Comparison of ENCODE assay signal across 18 cellular contexts in genomic region chr9:98241357-98242104, GRCh38. TPM values are rescaled to one million over a fixed set of nuclear protein-coding genes. Genes with fewer than 3 reads are reported as not detected.
DNase-seq lines count a peak whose midpoint lies in the region; ATAC-seq, FAIRE-seq and TF ChIP-seq lines count a peak whose summit lies in the region.
"Had no signal": no experiment of that assay in that cellular context is flagged by ENCODE, and none has a peak within 500 bp of the region (broad histone marks: within the 10 kb centered on the region; RNA-seq: fewer than 3 reads in every experiment).

No MANE protein-coding gene starts in this region.

- intact Hi-C loops in dendritic cell treated with granulocyte-macrophage colony-stimulating factor and Interleukin-4, amounts not matched to agents 40 ng/mL and 50 ng/mL, for 4 days (cut with micrococcal nuclease), result no loop called here
- intact Hi-C loops in Right ventricle myocardium inferior (cut with DNase I), result no loop called here
- intact Hi-C loops in Right ventricle myocardium superior (cut with DNase I), result no loop called here

- peaks cover 54% of the 10 kb centered on the region for H3K4me1 Mint-ChIP-seq in dendritic cell treated with granulocyte-macrophage colony-stimulating factor and Interleukin-4, amounts not matched to agents 40 ng/mL and 50 ng/mL, for 4 days (ENCODE audit: low read depth)

- peaks cover 71 to 82% of the 10 kb centered on the region in 2 experiments for H3K4me1 ChIP-seq in neutrophil (ENCODE audit: control insufficient read depth in 1 of 2, insufficient read depth in 1 of 2, low read depth in 1 of 2, low read length in 1 of 2)
- H3K4me1 ChIP-seq: BLaER1 had no signal

- H3K4me3 Mint-ChIP-seq in dendritic cell treated with granulocyte-macrophage colony-stimulating factor and Interleukin-4, amounts not matched to agents 40 ng/mL and 50 ng/mL, for 4 days, result peak overlapping the region; percentile 32
- H3K4me3 Mint-ChIP-seq: activated CD4-positive, alpha-beta T cell treated with anti-CD3 and anti-CD28 coated beads, Interleukin-2, amount 10 ng/mL, durations not matched to agents 24 days and 14 days had no signal

- no peak for TF ChIP-seq POLR2A in GM12892 (IDR thresholded peaks at IDR 0.05; ENCODE audit: low read depth, low read length)

- no peak for FAIRE-seq in GM12892 (lab: Jason Lieb, UNC)

- ATAC-seq in Right ventricle myocardium inferior, result no peak
- ATAC-seq in GM18861 (IDR thresholded peaks at IDR 0.05; ENCODE audit: unreplicated experiment), result no peak
- no peak for ATAC-seq in Right ventricle myocardium superior (ENCODE audit: poor library complexity)

- H3K27me3 ChIP-seq in neutrophil, result no peaks in the 10 kb centered on the region
- H3K27me3 ChIP-seq: BLaER1, tibial artery had no signal

- no peaks in the 10 kb centered on the region for H3K9me3 ChIP-seq in neutrophil
- H3K9me3 ChIP-seq: BLaER1, tibial artery had no signal

- peak overlapping the region; percentile 85 for H3K27ac ChIP-seq in neutrophil
- H3K27ac ChIP-seq: BLaER1, epithelial cell of prostate, tibial artery had no signal

- H3K36me3 ChIP-seq in neutrophil, result peaks cover 9% of the 10 kb centered on the region
- H3K36me3 ChIP-seq: BLaER1 had no signal

- no peaks in the 10 kb centered on the region for H3K27me3 Mint-ChIP-seq in dendritic cell treated with granulocyte-macrophage colony-stimulating factor and Interleukin-4, amounts not matched to agents 40 ng/mL and 50 ng/mL, for 4 days
- H3K27me3 Mint-ChIP-seq: activated CD4-positive, alpha-beta T cell treated with anti-CD3 and anti-CD28 coated beads, Interleukin-2, amount 10 ng/mL, durations not matched to agents 24 days and 14 days had no signal

- peak overlapping the region; percentile 83 for H3K27ac Mint-ChIP-seq in dendritic cell treated with granulocyte-macrophage colony-stimulating factor and Interleukin-4, amounts not matched to agents 40 ng/mL and 50 ng/mL, for 4 days
- H3K27ac Mint-ChIP-seq: activated CD4-positive, alpha-beta T cell treated with anti-CD3 and anti-CD28 coated beads, Interleukin-2, amount 10 ng/mL, durations not matched to agents 24 days and 14 days had no signal

- no peak for TF ChIP-seq CTCF in neutrophil (IDR thresholded peaks at IDR 0.05)

- peaks cover 66% of the 10 kb centered on the region for H3K36me3 Mint-ChIP-seq in dendritic cell treated with granulocyte-macrophage colony-stimulating factor and Interleukin-4, amounts not matched to agents 40 ng/mL and 50 ng/mL, for 4 days (ENCODE audit: low read depth)

- H3K4me3 ChIP-seq in neutrophil (ENCODE audit: low read depth in 1 of 2, low read length in 1 of 2), result peak overlapping the region in 1 of 2 experiments; percentile 26
- H3K4me3 ChIP-seq: BLaER1, tibial artery had no signal

- DNase-seq in GF-D8 (lab: John Stamatoyannopoulos, UW) (peak; percentile 34), MV-4-11 (lab: John Stamatoyannopoulos, UW) (peak; percentile 18), GM12892 (ENCODE audit: insufficient read length) (no peak), Right ventricle myocardium inferior (ENCODE audit: missing footprints) (no peak), Right ventricle myocardium superior (no peak)
- DNase-seq: activated CD4-positive, alpha-beta T cell treated with anti-CD3 and anti-CD28 coated beads, Interleukin-2, amount 10 ng/mL, durations not matched to agents 24 days and 14 days; activated T-cell treated with anti-CD3 and anti-CD28 coated beads, Interleukin-2, amount 50 U/mL, for 48 hours; DMS79 treated with DMSO at 0.1 percent for 48 hours; kidney glomerular epithelial cell; NCI-H1417 treated with DMSO at 0.1 percent for 48 hours; NCI-H446 treated with DMSO at 0.1 percent for 48 hours; stimulated activated CD4-positive, alpha-beta T cell treated with anti-CD3 and anti-CD28 coated beads, Interleukin-2, amount 100 ng/mL, for 24 hours; tibial artery had no signal

- no peaks in the 10 kb centered on the region for H3K9me3 Mint-ChIP-seq in dendritic cell treated with granulocyte-macrophage colony-stimulating factor and Interleukin-4, amounts not matched to agents 40 ng/mL and 50 ng/mL, for 4 days
- H3K9me3 Mint-ChIP-seq: activated CD4-positive, alpha-beta T cell treated with anti-CD3 and anti-CD28 coated beads, Interleukin-2, amount 10 ng/mL, durations not matched to agents 24 days and 14 days had no signal

RNA-seq across cellular contexts. Expression of gene TBC1D2, which starts 13.9 kb away (rescaled TPM):
- 0.51 TPM for polyA plus RNA-seq in GM12892 (2012; ENCODE audit: missing spikeins)
- total RNA-seq in Right ventricle myocardium inferior (2.3 TPM), Right ventricle myocardium superior (2.0 TPM)

RNA-seq across cellular contexts. Expression of gene CORO2A, which starts 49.1 kb away (rescaled TPM):
- 2.2 TPM for polyA plus RNA-seq in GM12892 (2012; ENCODE audit: missing spikeins)
- 0.60 TPM for total RNA-seq in Right ventricle myocardium inferior
- 0.30 TPM for total RNA-seq in Right ventricle myocardium superior

Comparison
In these comparisons a context has a peak if more than half of its experiments do, and no peak if none do; other contexts are left out.
1. DNase-seq: peak in GF-D8 (single experiment) and MV-4-11 (single experiment); none in GM12892 (single experiment), Right ventricle myocardium inferior (single experiment) and Right ventricle myocardium superior (single experiment).